ENCODE assay signal across 1 cellular context in the genomic region with DNA sequence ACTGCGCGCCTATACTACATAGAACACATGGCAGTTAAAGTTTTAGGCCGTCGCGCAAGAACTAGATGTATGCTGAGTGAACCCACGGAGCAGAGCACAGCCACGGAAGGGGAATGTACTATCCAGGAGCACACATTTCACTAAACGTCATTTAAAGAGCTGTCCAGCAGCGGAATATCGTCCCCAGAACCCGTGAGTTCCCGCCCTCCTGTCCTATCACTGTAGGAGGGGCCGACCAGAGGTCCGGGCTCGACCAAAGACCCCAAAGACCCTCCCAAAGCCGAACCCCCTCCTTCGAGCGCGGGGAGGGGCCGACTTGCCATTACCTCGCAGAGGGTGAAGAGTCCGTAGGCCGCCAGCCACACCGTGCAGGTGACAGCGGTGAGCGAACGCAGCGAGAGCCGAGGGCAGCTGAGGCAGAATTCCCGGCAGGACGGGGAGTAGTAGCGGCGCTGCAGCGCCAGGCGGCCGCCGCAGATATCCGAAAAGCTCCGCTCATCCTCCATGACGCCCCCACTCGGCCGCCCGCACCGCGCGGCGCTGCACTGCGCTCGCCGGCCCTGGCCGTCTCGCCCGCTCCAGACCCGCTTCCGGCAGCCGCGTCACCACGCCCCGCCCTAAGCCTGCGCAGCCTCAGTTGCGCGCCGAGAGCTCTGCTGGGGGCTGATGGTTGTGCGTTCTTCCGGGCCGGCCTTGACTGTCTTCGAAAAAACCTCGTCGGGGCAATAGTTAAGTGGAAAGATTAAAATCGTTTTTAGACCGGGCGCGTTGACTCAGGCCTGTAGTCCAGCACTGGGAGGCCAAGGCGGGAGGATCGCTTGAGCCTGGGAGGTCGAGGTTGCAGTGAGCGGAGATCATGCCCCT.
TF ChIP-seq lines count a peak whose summit lies in the region.

Gene PIGH (minus strand): TSS at position 571 of the 864 bp plus-strand sequence. CDS start 65 bp downstream, at position 506.

TF ChIP-seq in HepG2, 621 proteins besides CTCF, POLR2A, EP300 and RAD21 (continued from another document and continues in another):
- TF ChIP-seq, protein P1, sequence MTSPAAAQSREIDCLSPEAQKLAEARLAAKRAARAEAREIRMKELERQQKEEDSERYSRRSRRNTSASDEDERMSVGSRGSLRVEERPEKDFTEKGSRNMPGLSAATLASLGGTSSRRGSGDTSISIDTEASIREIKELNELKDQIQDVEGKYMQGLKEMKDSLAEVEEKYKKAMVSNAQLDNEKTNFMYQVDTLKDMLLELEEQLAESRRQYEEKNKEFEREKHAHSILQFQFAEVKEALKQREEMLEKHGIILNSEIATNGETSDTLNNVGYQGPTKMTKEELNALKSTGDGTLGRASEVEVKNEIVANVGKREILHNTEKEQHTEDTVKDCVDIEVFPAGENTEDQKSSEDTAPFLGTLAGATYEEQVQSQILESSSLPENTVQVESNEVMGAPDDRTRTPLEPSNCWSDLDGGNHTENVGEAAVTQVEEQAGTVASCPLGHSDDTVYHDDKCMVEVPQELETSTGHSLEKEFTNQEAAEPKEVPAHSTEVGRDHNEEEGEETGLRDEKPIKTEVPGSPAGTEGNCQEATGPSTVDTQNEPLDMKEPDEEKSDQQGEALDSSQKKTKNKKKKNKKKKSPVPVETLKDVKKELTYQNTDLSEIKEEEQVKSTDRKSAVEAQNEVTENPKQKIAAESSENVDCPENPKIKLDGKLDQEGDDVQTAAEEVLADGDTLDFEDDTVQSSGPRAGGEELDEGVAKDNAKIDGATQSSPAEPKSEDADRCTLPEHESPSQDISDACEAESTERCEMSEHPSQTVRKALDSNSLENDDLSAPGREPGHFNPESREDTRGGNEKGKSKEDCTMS (CRISPR knock-in tag; conservative IDR thresholded peaks at IDR 0.05): no peak
- TF ChIP-seq ZNF775 (CRISPR knock-in tag; IDR thresholded peaks at IDR 0.05; ENCODE audit: borderline replicate concordance): no peak
- no peak for TF ChIP-seq POLR2AphosphoS2 (IDR thresholded peaks at IDR 0.05; ENCODE audit: low read depth, low read length)
- TF ChIP-seq GPBP1L1 (CRISPR knock-in tag; IDR thresholded peaks at IDR 0.05): no peak
- peak; percentile 62; the same call in 1 of the 2 replicates for TF ChIP-seq BRF2 (CRISPR knock-in tag; IDR thresholded peaks at IDR 0.05)
- TF ChIP-seq HDAC6 (IDR thresholded peaks at IDR 0.05; ENCODE audit: low read depth, low read length): no peak
- TF ChIP-seq YEATS4 (CRISPR knock-in tag; IDR thresholded peaks at IDR 0.05; ENCODE audit: borderline replicate concordance): peak; percentile 86; the same call in 1 of the 2 replicates
- TF ChIP-seq, protein P2, sequence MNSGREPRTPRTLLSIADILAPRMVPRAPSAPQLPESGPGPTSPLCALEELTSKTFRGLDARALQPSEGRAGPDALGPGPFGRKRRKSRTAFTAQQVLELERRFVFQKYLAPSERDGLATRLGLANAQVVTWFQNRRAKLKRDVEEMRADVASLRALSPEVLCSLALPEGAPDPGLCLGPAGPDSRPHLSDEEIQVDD (CRISPR knock-in tag; IDR thresholded peaks at IDR 0.05; ENCODE audit: borderline replicate concordance): no peak
- peak; percentile 43; the same call in 1 of the 2 replicates for TF ChIP-seq TGIF2 (CRISPR knock-in tag; IDR thresholded peaks at IDR 0.05)
- no peak for TF ChIP-seq TRIM24 (CRISPR knock-in tag; IDR thresholded peaks at IDR 0.05)
- no peak for TF ChIP-seq SP1 (IDR thresholded peaks at IDR 0.05)
- peak; percentile 60; the same call in 1 of the 2 replicates for TF ChIP-seq SP1 (CRISPR knock-in tag; IDR thresholded peaks at IDR 0.05)
- no peak for TF ChIP-seq NFE2 (CRISPR knock-in tag; IDR thresholded peaks at IDR 0.05)
- TF ChIP-seq, protein P3, sequence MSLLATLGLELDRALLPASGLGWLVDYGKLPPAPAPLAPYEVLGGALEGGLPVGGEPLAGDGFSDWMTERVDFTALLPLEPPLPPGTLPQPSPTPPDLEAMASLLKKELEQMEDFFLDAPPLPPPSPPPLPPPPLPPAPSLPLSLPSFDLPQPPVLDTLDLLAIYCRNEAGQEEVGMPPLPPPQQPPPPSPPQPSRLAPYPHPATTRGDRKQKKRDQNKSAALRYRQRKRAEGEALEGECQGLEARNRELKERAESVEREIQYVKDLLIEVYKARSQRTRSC (CRISPR knock-in tag; IDR thresholded peaks at IDR 0.05; ENCODE audit: low read depth): peak; percentile 64; the same call in 1 of the 2 replicates
- no peak for TF ChIP-seq ZNF34 (CRISPR knock-in tag; IDR thresholded peaks at IDR 0.05; ENCODE audit: borderline replicate concordance)
- TF ChIP-seq SAFB2 (CRISPR knock-in tag; IDR thresholded peaks at IDR 0.05; ENCODE audit: borderline replicate concordance, low read depth): no peak; the same call in 1 of the 2 replicates
- TF ChIP-seq SNAPC4 (CRISPR knock-in tag; IDR thresholded peaks at IDR 0.05): no peak; the same call in 1 of the 2 replicates
- no peak for TF ChIP-seq ZNF562 (CRISPR knock-in tag; IDR thresholded peaks at IDR 0.05; ENCODE audit: borderline replicate concordance)
- TF ChIP-seq ELF3 (CRISPR knock-in tag; IDR thresholded peaks at IDR 0.05): peak; percentile 71
- TF ChIP-seq ZNF780A (CRISPR knock-in tag; IDR thresholded peaks at IDR 0.05): no peak
- TF ChIP-seq SUZ12 (IDR thresholded peaks at IDR 0.05; ENCODE audit: low read depth, low read length): no peak
- TF ChIP-seq CENPT (CRISPR knock-in tag; IDR thresholded peaks at IDR 0.05; ENCODE audit: low read depth): no peak
- TF ChIP-seq THAP7 (CRISPR knock-in tag; IDR thresholded peaks at IDR 0.05): no peak
- TF ChIP-seq MATR3 (CRISPR knock-in tag; IDR thresholded peaks at IDR 0.05): no peak
- peak; percentile 82 for TF ChIP-seq ZNF777 (CRISPR knock-in tag; IDR thresholded peaks at IDR 0.05)
- peak; percentile 94 for TF ChIP-seq ZNF430 (CRISPR knock-in tag; IDR thresholded peaks at IDR 0.05)
- peak; percentile 85 for TF ChIP-seq POLR2G (IDR thresholded peaks at IDR 0.05; ENCODE audit: low read depth, low read length)
- TF ChIP-seq RORA (CRISPR knock-in tag; IDR thresholded peaks at IDR 0.05): no peak
- TF ChIP-seq BCLAF1 (IDR thresholded peaks at IDR 0.05): no peak
- 0 out of 2 replicates have a peak, but pooled peaks have one; percentile 35 for TF ChIP-seq SP140L (CRISPR knock-in tag; IDR thresholded peaks at IDR 0.05; ENCODE audit: borderline replicate concordance)
- peak; percentile 34; the same call in 1 of the 2 replicates for TF ChIP-seq ZNF776 (CRISPR knock-in tag; IDR thresholded peaks at IDR 0.05)
- TF ChIP-seq SMAD3 (CRISPR knock-in tag; IDR thresholded peaks at IDR 0.05): no peak
- no peak for TF ChIP-seq RNF2 (conservative IDR thresholded peaks at IDR 0.05; ENCODE audit: low read depth)
- TF ChIP-seq ARNTL (CRISPR knock-in tag; IDR thresholded peaks at IDR 0.05): no peak
- peak; percentile 57; the same call in 1 of the 2 replicates for TF ChIP-seq MTERF4 (CRISPR knock-in tag; IDR thresholded peaks at IDR 0.05)
- TF ChIP-seq, protein P4, sequence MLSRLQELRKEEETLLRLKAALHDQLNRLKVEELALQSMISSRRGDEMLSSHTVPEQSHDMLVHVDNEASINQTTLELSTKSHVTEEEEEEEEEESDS (CRISPR knock-in tag; IDR thresholded peaks at IDR 0.05; ENCODE audit: borderline replicate concordance): peak; percentile 61; the same call in 1 of the 2 replicates
- TF ChIP-seq THAP11 (CRISPR knock-in tag; IDR thresholded peaks at IDR 0.05): peak; percentile 84
- TF ChIP-seq, protein P5, sequence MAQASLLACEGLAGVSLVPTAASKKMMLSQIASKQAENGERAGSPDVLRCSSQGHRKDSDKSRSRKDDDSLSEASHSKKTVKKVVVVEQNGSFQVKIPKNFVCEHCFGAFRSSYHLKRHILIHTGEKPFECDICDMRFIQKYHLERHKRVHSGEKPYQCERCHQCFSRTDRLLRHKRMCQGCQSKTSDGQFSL (CRISPR knock-in tag; IDR thresholded peaks at IDR 0.05): no peak
